In the genomic region with DNA sequence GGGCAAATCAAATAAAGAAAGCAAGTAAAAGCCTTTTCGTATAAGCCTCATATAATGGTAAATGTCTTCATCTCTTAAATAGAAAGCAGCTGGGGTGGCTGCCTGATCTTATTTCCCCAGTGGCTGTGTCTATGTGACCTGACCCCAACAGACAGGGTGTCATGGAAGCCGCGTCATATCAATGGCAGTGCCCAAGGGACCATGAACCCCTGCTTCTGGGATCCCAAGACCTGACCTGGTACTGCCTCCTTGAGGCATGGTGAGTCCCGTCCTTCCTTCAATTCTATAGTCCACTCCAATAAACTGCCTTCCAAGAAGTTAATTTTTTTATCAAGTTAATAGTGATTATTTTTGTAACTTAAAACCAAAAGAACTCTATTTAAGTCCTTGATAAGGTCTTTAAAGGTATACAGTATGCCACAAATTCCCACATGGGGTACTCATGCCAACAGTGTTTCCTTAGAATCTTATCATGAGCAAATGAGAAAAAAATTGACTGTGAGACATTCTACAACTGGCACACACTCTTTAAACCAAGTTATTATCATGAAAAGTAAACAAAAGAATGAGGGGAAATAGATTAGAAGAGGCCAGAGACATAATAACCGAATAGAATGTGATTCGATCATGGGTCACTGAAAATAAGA, we compare ENCODE assay signal across 3 cellular contexts.
A peak's percentile ranks its signal among the peaks of the same experiment; 100 is the strongest.
TF ChIP-seq lines count a peak whose summit lies in the region.

No MANE protein-coding gene starts in this region.

TF ChIP-seq in HEK293, 187 proteins besides CTCF, POLR2A, EP300 and RAD21 (continues in another document):
- TF ChIP-seq, protein P1, sequence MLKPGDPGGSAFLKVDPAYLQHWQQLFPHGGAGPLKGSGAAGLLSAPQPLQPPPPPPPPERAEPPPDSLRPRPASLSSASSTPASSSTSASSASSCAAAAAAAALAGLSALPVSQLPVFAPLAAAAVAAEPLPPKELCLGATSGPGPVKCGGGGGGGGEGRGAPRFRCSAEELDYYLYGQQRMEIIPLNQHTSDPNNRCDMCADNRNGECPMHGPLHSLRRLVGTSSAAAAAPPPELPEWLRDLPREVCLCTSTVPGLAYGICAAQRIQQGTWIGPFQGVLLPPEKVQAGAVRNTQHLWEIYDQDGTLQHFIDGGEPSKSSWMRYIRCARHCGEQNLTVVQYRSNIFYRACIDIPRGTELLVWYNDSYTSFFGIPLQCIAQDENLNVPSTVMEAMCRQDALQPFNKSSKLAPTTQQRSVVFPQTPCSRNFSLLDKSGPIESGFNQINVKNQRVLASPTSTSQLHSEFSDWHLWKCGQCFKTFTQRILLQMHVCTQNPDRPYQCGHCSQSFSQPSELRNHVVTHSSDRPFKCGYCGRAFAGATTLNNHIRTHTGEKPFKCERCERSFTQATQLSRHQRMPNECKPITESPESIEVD (tag by site-specific recombination; IDR thresholded peaks at IDR 0.05) = peak; percentile 65
- TF ChIP-seq ZNF670 (tag by site-specific recombination; IDR thresholded peaks at IDR 0.05; ENCODE audit: low read depth) (no peak), ZNF16 (tag by site-specific recombination; IDR thresholded peaks at IDR 0.05; ENCODE audit: low read depth) (no peak), ZNF610 (tag by site-specific recombination; IDR thresholded peaks at IDR 0.05; ENCODE audit: borderline replicate concordance) (no peak), ZFP41 (tag by site-specific recombination; IDR thresholded peaks at IDR 0.05; ENCODE audit: borderline replicate concordance) (no peak), SP7 (tag by site-specific recombination; IDR thresholded peaks at IDR 0.05) (peak; percentile 11), ZNF626 (tag by site-specific recombination; IDR thresholded peaks at IDR 0.05) (no peak), ZNF37A (tag by site-specific recombination; IDR thresholded peaks at IDR 0.05) (no peak), ZBTB21 (tag by site-specific recombination; IDR thresholded peaks at IDR 0.05) (no peak), ZFP69B (tag by site-specific recombination; IDR thresholded peaks at IDR 0.05) (no peak), ZNF549 (tag by site-specific recombination; IDR thresholded peaks at IDR 0.05) (no peak), ZNF433 (tag by site-specific recombination; IDR thresholded peaks at IDR 0.05; ENCODE audit: low read depth) (no peak), ZBTB48 (tag by site-specific recombination; IDR thresholded peaks at IDR 0.05) (peak; percentile 34; the same call in 1 of the 2 replicates), ZNF423 (tag by site-specific recombination; IDR thresholded peaks at IDR 0.05) (no peak), GLI2 (tag by site-specific recombination; IDR thresholded peaks at IDR 0.05; ENCODE audit: borderline replicate concordance, low read depth) (no peak; the same call in 1 of the 2 replicates), ZNF768 (tag by site-specific recombination; IDR thresholded peaks at IDR 0.05) (no peak), ZNF660 (tag by site-specific recombination; IDR thresholded peaks at IDR 0.05) (no peak)
- TF ChIP-seq, protein P2, sequence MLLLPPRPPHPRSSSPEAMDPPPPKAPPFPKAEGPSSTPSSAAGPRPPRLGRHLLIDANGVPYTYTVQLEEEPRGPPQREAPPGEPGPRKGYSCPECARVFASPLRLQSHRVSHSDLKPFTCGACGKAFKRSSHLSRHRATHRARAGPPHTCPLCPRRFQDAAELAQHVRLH (tag by site-specific recombination; IDR thresholded peaks at IDR 0.05) = no peak
- TF ChIP-seq, protein P3, sequence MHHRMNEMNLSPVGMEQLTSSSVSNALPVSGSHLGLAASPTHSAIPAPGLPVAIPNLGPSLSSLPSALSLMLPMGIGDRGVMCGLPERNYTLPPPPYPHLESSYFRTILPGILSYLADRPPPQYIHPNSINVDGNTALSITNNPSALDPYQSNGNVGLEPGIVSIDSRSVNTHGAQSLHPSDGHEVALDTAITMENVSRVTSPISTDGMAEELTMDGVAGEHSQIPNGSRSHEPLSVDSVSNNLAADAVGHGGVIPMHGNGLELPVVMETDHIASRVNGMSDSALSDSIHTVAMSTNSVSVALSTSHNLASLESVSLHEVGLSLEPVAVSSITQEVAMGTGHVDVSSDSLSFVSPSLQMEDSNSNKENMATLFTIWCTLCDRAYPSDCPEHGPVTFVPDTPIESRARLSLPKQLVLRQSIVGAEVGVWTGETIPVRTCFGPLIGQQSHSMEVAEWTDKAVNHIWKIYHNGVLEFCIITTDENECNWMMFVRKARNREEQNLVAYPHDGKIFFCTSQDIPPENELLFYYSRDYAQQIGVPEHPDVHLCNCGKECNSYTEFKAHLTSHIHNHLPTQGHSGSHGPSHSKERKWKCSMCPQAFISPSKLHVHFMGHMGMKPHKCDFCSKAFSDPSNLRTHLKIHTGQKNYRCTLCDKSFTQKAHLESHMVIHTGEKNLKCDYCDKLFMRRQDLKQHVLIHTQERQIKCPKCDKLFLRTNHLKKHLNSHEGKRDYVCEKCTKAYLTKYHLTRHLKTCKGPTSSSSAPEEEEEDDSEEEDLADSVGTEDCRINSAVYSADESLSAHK (tag by site-specific recombination; IDR thresholded peaks at IDR 0.05) = no peak

TF ChIP-seq in WTC11, 78 proteins besides CTCF, POLR2A, EP300 and RAD21 (continued from another document):
- TF ChIP-seq, protein P4, sequence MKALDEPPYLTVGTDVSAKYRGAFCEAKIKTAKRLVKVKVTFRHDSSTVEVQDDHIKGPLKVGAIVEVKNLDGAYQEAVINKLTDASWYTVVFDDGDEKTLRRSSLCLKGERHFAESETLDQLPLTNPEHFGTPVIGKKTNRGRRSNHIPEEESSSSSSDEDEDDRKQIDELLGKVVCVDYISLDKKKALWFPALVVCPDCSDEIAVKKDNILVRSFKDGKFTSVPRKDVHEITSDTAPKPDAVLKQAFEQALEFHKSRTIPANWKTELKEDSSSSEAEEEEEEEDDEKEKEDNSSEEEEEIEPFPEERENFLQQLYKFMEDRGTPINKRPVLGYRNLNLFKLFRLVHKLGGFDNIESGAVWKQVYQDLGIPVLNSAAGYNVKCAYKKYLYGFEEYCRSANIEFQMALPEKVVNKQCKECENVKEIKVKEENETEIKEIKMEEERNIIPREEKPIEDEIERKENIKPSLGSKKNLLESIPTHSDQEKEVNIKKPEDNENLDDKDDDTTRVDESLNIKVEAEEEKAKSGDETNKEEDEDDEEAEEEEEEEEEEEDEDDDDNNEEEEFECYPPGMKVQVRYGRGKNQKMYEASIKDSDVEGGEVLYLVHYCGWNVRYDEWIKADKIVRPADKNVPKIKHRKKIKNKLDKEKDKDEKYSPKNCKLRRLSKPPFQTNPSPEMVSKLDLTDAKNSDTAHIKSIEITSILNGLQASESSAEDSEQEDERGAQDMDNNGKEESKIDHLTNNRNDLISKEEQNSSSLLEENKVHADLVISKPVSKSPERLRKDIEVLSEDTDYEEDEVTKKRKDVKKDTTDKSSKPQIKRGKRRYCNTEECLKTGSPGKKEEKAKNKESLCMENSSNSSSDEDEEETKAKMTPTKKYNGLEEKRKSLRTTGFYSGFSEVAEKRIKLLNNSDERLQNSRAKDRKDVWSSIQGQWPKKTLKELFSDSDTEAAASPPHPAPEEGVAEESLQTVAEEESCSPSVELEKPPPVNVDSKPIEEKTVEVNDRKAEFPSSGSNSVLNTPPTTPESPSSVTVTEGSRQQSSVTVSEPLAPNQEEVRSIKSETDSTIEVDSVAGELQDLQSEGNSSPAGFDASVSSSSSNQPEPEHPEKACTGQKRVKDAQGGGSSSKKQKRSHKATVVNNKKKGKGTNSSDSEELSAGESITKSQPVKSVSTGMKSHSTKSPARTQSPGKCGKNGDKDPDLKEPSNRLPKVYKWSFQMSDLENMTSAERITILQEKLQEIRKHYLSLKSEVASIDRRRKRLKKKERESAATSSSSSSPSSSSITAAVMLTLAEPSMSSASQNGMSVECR (CRISPR knock-in tag; IDR thresholded peaks at IDR 0.05; ENCODE audit: borderline replicate concordance) = no peak
- no peak for TF ChIP-seq NFATC4 (CRISPR knock-in tag; IDR thresholded peaks at IDR 0.05)

TF ChIP-seq in endothelial cell of umbilical vein, 7 proteins besides CTCF, POLR2A, EP300 and RAD21 (continued from another document):
- no peak for TF ChIP-seq MYC (IDR thresholded peaks at IDR 0.05; ENCODE audit: low read depth, low read length)
- TF ChIP-seq FOS (IDR thresholded peaks at IDR 0.05; ENCODE audit: borderline replicate concordance, insufficient read depth, low read length) = peak; percentile 15
